Comparison of ENCODE assay signal across 8 cellular contexts in genomic region chr19:41940443-41941409, GRCh38. TPM values are rescaled to one million over a fixed set of nuclear protein-coding genes. Genes with fewer than 3 reads are reported as not detected.
DNase-seq lines count a peak whose midpoint lies in the region; ATAC-seq and TF ChIP-seq lines count a peak whose summit lies in the region.

No MANE protein-coding gene starts in this region.

- no peaks in the 10 kb centered on the region for H3K36me3 Mint-ChIP-seq in activated naive CD8-positive, alpha-beta T cell treated with anti-CD3 and anti-CD28 coated beads, Interleukin-2, amount 10 ng/mL, durations not matched to agents 7 days and 5 days

- H3K27me3 ChIP-seq in lung (ENCODE audit: control insufficient read depth, insufficient read depth) (no peaks in the 10 kb centered on the region), HAP-1 (ENCODE audit: low read depth) (peaks cover 16% of the 10 kb centered on the region)

- H3K4me3 ChIP-seq in lung (peak overlapping the region; percentile 26), HAP-1 (no peak overlapping the region)

- POLR2A ChIA-PET in activated naive CD8-positive, alpha-beta T cell treated with anti-CD3 and anti-CD28 coated beads, Interleukin-2, amount 10 ng/mL, durations not matched to agents 7 days and 5 days (lab: Charles Lee), result interaction anchor here (1.1 to 1.3 kb wide), 3 partner anchors 17 to 56 kb away, joined by 4 read pairs; no protein-coding TSS in a partner anchor

- H3K9me3 Mint-ChIP-seq in activated naive CD8-positive, alpha-beta T cell treated with anti-CD3 and anti-CD28 coated beads, Interleukin-2, amount 10 ng/mL, durations not matched to agents 7 days and 5 days, result no peaks in the 10 kb centered on the region

- no peak for TF ChIP-seq CTCF in lung (IDR thresholded peaks at IDR 0.05; ENCODE audit: control extremely low read depth, extremely low read depth)

- H3K4me1 ChIP-seq in lung (ENCODE audit: control insufficient read depth in 2 of 2, insufficient read depth in 2 of 2, low read length in 2 of 2) (peaks cover 0 to 6% of the 10 kb centered on the region in 2 donors), HAP-1 (no peaks in the 10 kb centered on the region)

- in situ Hi-C loops in HAP-1 (cut with MboI; ENCODE audit: low sequenced_read_pairs), result no loop called here

- no peaks in the 10 kb centered on the region for H3K9me3 ChIP-seq in lung (ENCODE audit: control insufficient read depth in 2 of 2, insufficient read depth in 1 of 2, low read length in 1 of 2)
- no peaks in the 10 kb centered on the region for H3K9me3 ChIP-seq in HAP-1

- peak overlapping the region; percentile 84 for H3K4me3 Mint-ChIP-seq in activated naive CD8-positive, alpha-beta T cell treated with anti-CD3 and anti-CD28 coated beads, Interleukin-2, amount 10 ng/mL, durations not matched to agents 7 days and 5 days

- peaks cover 19% of the 10 kb centered on the region for H3K27me3 Mint-ChIP-seq in activated naive CD8-positive, alpha-beta T cell treated with anti-CD3 and anti-CD28 coated beads, Interleukin-2, amount 10 ng/mL, durations not matched to agents 7 days and 5 days

- no peak for ATAC-seq in activated naive CD8-positive, alpha-beta T cell treated with anti-CD3 and anti-CD28 coated beads, Interleukin-2, amount 10 ng/mL, durations not matched to agents 7 days and 5 days (ENCODE audit: low read depth)
- ATAC-seq in lung (ENCODE audit: insufficient read depth, low FRiP score) (no peak), HG03354 (IDR thresholded peaks at IDR 0.05; ENCODE audit: poor library complexity, severe bottlenecking, unreplicated experiment) (no peak)

- no peak overlapping the region for H3K27ac ChIP-seq in lung (ENCODE audit: low read depth in 1 of 2, low read length in 1 of 2)

- no peaks in the 10 kb centered on the region for H3K36me3 ChIP-seq in lung (ENCODE audit: control insufficient read depth in 2 of 2, insufficient read depth in 2 of 2, low read length in 2 of 2)
- no peaks in the 10 kb centered on the region for H3K36me3 ChIP-seq in HAP-1 (replicated peaks)

- DNase-seq in stimulated activated CD4-positive, alpha-beta T cell treated with anti-CD3 and anti-CD28 coated beads, Interleukin-15, amount 100 ng/mL, for 24 hours, result peak; percentile 38
- no peak for DNase-seq in stimulated activated CD4-positive, alpha-beta T cell treated with anti-CD3 and anti-CD28 coated beads, Interleukin-12 subunit alpha, Interleukin-12 subunit beta, amount 100 ng/mL, for 4 hours
- no peak for DNase-seq in activated naive CD8-positive, alpha-beta T cell treated with anti-CD3 and anti-CD28 coated beads, Interleukin-2, amount 10 ng/mL, durations not matched to agents 7 days and 5 days
- no peak for DNase-seq in lung (ENCODE audit: low spot score)
- DNase-seq in HCEC 1CT, result no peak
- DNase-seq in occipital lobe (lab: John Stamatoyannopoulos, UW), result no peak
- DNase-seq in HAP-1 (ENCODE audit: low spot score in 2 of 2), result no peak

- WGBS in lung, 2 donors, result 7 to 10% methylated on average over 43 to 72 of the region's 72 CpGs

- H3K27ac Mint-ChIP-seq in activated naive CD8-positive, alpha-beta T cell treated with anti-CD3 and anti-CD28 coated beads, Interleukin-2, amount 10 ng/mL, durations not matched to agents 7 days and 5 days, result peak overlapping the region; percentile 83

- H3K4me1 Mint-ChIP-seq in activated naive CD8-positive, alpha-beta T cell treated with anti-CD3 and anti-CD28 coated beads, Interleukin-2, amount 10 ng/mL, durations not matched to agents 7 days and 5 days, result peaks cover 30% of the 10 kb centered on the region

RNA-seq across cellular contexts. Expression of gene ERFL, which starts 12.5 kb away (rescaled TPM):
- 1 to 10 TPM; 4.3 to 4.5 TPM for total RNA-seq in activated naive CD8-positive, alpha-beta T cell treated with anti-CD3 and anti-CD28 coated beads, Interleukin-2, amount 10 ng/mL, durations not matched to agents 7 days and 5 days
- under 1 TPM in 1 of 2 donors, not detected in 1; 0.67 TPM for total RNA-seq in lung
- under 1 TPM; 0.16 to 0.37 TPM for polyA plus RNA-seq in lung
- total RNA-seq in occipital lobe, result not detected

RNA-seq across cellular contexts. Expression of gene RABAC1, which starts 18.4 kb away (rescaled TPM):
- 10 to 100 TPM; 85.3 to 87.3 TPM for total RNA-seq in activated naive CD8-positive, alpha-beta T cell treated with anti-CD3 and anti-CD28 coated beads, Interleukin-2, amount 10 ng/mL, durations not matched to agents 7 days and 5 days
- total RNA-seq in lung (100 to 1,000 TPM in 1 of 2 donors, 10 to 100 TPM in 1; 87.9 to 284 TPM), occipital lobe (69.3 TPM)
- polyA plus RNA-seq in lung, result 100 to 1,000 TPM; 242 to 291 TPM

RNA-seq across cellular contexts. Expression of gene ATP1A3, which starts 53.3 kb away (rescaled TPM):
- 1 to 10 TPM; 4.5 to 7.1 TPM for total RNA-seq in activated naive CD8-positive, alpha-beta T cell treated with anti-CD3 and anti-CD28 coated beads, Interleukin-2, amount 10 ng/mL, durations not matched to agents 7 days and 5 days
- total RNA-seq in lung (under 1 TPM; 0.09 to 0.40 TPM), occipital lobe (153 TPM)
- polyA plus RNA-seq in lung, result under 1 TPM; 0.10 to 0.16 TPM

RNA-seq across cellular contexts. Expression of gene ARHGEF1, which starts 57.7 kb away (rescaled TPM):
- 100 to 1,000 TPM; 807 to 824 TPM for total RNA-seq in activated naive CD8-positive, alpha-beta T cell treated with anti-CD3 and anti-CD28 coated beads, Interleukin-2, amount 10 ng/mL, durations not matched to agents 7 days and 5 days
- total RNA-seq in lung (100 to 1,000 TPM in 1 of 2 donors, 10 to 100 TPM in 1; 55.4 to 231 TPM), occipital lobe (8.7 TPM)
- polyA plus RNA-seq in lung, result 100 to 1,000 TPM; 138 to 215 TPM

Comparison
In these comparisons a context has a peak if more than half of its experiments do, and no peak if none do; other contexts are left out.
1. RNA of gene ATP1A3, which starts 53.3 kb away (total RNA-seq): 153 TPM in occipital lobe (single experiment); 4.5 to 7.1 TPM in activated naive CD8-positive, alpha-beta T cell treated with anti-CD3 and anti-CD28 coated beads, Interleukin-2, amount 10 ng/mL, durations not matched to agents 7 days and 5 days and 0.09 to 0.40 TPM in lung; every median in the first group is over 10 times any median in the second.